5 cellular contexts compared by ENCODE assay signal in genomic region chr15:55084216-55084615, GRCh38.
"Had no signal": no experiment of that assay in that cellular context is flagged by ENCODE, and none has a peak within 500 bp of the region (broad histone marks: within the 10 kb centered on the region; RNA-seq: fewer than 3 reads in every experiment).

No MANE protein-coding gene starts in this region.

- H3K4me2 ChIP-seq: GM23338 had no signal

- H3K4me1 Mint-ChIP-seq: GM23338, H9 had no signal

- H3K4me3 ChIP-seq: GM23338, K562 had no signal

- H3K27ac Mint-ChIP-seq: GM23338, H9 had no signal

- ATAC-seq: GM23338, K562 had no signal

- DNase-seq: H9, HCEC 1CT, IMR-90 had no signal

- H3K4me3 Mint-ChIP-seq: GM23338, H9 had no signal
